In genomic region chr2:48112911-48113687, GRCh38 we compare ENCODE assay signal across 1 cellular context.
TF ChIP-seq lines count a peak whose summit lies in the region.

No MANE protein-coding gene starts in this region.

TF ChIP-seq in HepG2, 621 proteins besides CTCF, POLR2A, EP300 and RAD21 (continued from another document and continues in another):
- TF ChIP-seq ZNF280D (CRISPR knock-in tag; IDR thresholded peaks at IDR 0.05), result no peak
- TF ChIP-seq ZNF597 (CRISPR knock-in tag; IDR thresholded peaks at IDR 0.05), result no peak
- TF ChIP-seq HMG20B (CRISPR knock-in tag; conservative IDR thresholded peaks at IDR 0.05), result no peak
- no peak for TF ChIP-seq MTA3 (CRISPR knock-in tag; IDR thresholded peaks at IDR 0.05)
- TF ChIP-seq ZNF333 (CRISPR knock-in tag; IDR thresholded peaks at IDR 0.05; ENCODE audit: borderline replicate concordance), result no peak
- TF ChIP-seq ERF (CRISPR knock-in tag; IDR thresholded peaks at IDR 0.05), result 0 out of 2 replicates have a peak, but pooled peaks have one; percentile 25
- TF ChIP-seq SETDB1 (CRISPR knock-in tag; IDR thresholded peaks at IDR 0.05; ENCODE audit: borderline replicate concordance), result no peak
- no peak for TF ChIP-seq GATAD1 (CRISPR knock-in tag; IDR thresholded peaks at IDR 0.05)
- TF ChIP-seq NAIF1 (CRISPR knock-in tag; IDR thresholded peaks at IDR 0.05; ENCODE audit: borderline replicate concordance), result peak; percentile 76; the same call in 1 of the 2 replicates
- TF ChIP-seq HMGXB3 (CRISPR knock-in tag; IDR thresholded peaks at IDR 0.05; ENCODE audit: borderline replicate concordance), result no peak
- no peak for TF ChIP-seq RARG (CRISPR knock-in tag; IDR thresholded peaks at IDR 0.05; ENCODE audit: low read depth)
- TF ChIP-seq ZNF30 (CRISPR knock-in tag; IDR thresholded peaks at IDR 0.05), result no peak
- TF ChIP-seq KDM1A (CRISPR knock-in tag; IDR thresholded peaks at IDR 0.05), result no peak
- TF ChIP-seq AKNA (CRISPR knock-in tag; IDR thresholded peaks at IDR 0.05; ENCODE audit: borderline replicate concordance), result no peak
- TF ChIP-seq JARID2 (CRISPR knock-in tag; IDR thresholded peaks at IDR 0.05; ENCODE audit: insufficient replicate concordance), result no peak
- 0 out of 2 replicates have a peak, but pooled peaks have one; percentile 46 for TF ChIP-seq KMT2B (CRISPR knock-in tag; IDR thresholded peaks at IDR 0.05)
- no peak; the same call in 1 of the 2 replicates for TF ChIP-seq GATAD2A (CRISPR knock-in tag; IDR thresholded peaks at IDR 0.05)
- no peak for TF ChIP-seq KLF16 (CRISPR knock-in tag; IDR thresholded peaks at IDR 0.05)
- peak; percentile 69 for TF ChIP-seq FOXP4 (CRISPR knock-in tag; IDR thresholded peaks at IDR 0.05)
- TF ChIP-seq ZNF296 (CRISPR knock-in tag; conservative IDR thresholded peaks at IDR 0.05), result no peak
- TF ChIP-seq HOXA9 (CRISPR knock-in tag; IDR thresholded peaks at IDR 0.05; ENCODE audit: borderline replicate concordance), result no peak
- no peak for TF ChIP-seq ZFP62 (CRISPR knock-in tag; IDR thresholded peaks at IDR 0.05)
- TF ChIP-seq SMAD3 (CRISPR knock-in tag; IDR thresholded peaks at IDR 0.05), result no peak
- no peak for TF ChIP-seq SSRP1 (CRISPR knock-in tag; IDR thresholded peaks at IDR 0.05)
- TF ChIP-seq NCOA2 (CRISPR knock-in tag; IDR thresholded peaks at IDR 0.05), result no peak
- 0 out of 2 replicates have a peak, but pooled peaks have one; percentile 63 for TF ChIP-seq ZNF17 (CRISPR knock-in tag; IDR thresholded peaks at IDR 0.05)
- no peak for TF ChIP-seq ZIK1 (CRISPR knock-in tag; IDR thresholded peaks at IDR 0.05; ENCODE audit: borderline replicate concordance, low read depth)
- no peak for TF ChIP-seq CREM (IDR thresholded peaks at IDR 0.05)
- TF ChIP-seq CREM (CRISPR knock-in tag; IDR thresholded peaks at IDR 0.05), result no peak
- no peak for TF ChIP-seq SNAPC5 (CRISPR knock-in tag; IDR thresholded peaks at IDR 0.05; ENCODE audit: borderline replicate concordance)
- no peak for TF ChIP-seq ZBTB1 (CRISPR knock-in tag; IDR thresholded peaks at IDR 0.05; ENCODE audit: borderline replicate concordance)
- TF ChIP-seq SAP130 (CRISPR knock-in tag; IDR thresholded peaks at IDR 0.05; ENCODE audit: low read depth), result no peak
- no peak for TF ChIP-seq ELF1 (CRISPR knock-in tag; IDR thresholded peaks at IDR 0.05)
- TF ChIP-seq CAMTA2 (CRISPR knock-in tag; IDR thresholded peaks at IDR 0.05; ENCODE audit: borderline replicate concordance), result no peak
- TF ChIP-seq ZNF619 (CRISPR knock-in tag; IDR thresholded peaks at IDR 0.05), result no peak
- TF ChIP-seq SRSF1 (optimal IDR thresholded peaks at IDR 0.05; ENCODE audit: low read depth, low read length), result no peak
- no peak for TF ChIP-seq ZSCAN25 (CRISPR knock-in tag; IDR thresholded peaks at IDR 0.05)
- no peak for TF ChIP-seq NCOA5 (CRISPR knock-in tag; IDR thresholded peaks at IDR 0.05)
- no peak for TF ChIP-seq ZNF138 (CRISPR knock-in tag; IDR thresholded peaks at IDR 0.05; ENCODE audit: low read depth)
- no peak for TF ChIP-seq ZNF335 (CRISPR knock-in tag; IDR thresholded peaks at IDR 0.05)
- no peak for TF ChIP-seq ZNF547 (CRISPR knock-in tag; IDR thresholded peaks at IDR 0.05)
- TF ChIP-seq EZH2 (conservative IDR thresholded peaks at IDR 0.05; ENCODE audit: low read depth, low read length), result no peak
- TF ChIP-seq ZFYVE20 (CRISPR knock-in tag; IDR thresholded peaks at IDR 0.05; ENCODE audit: borderline replicate concordance, low read depth), result no peak
- no peak for TF ChIP-seq ZNF496 (CRISPR knock-in tag; IDR thresholded peaks at IDR 0.05; ENCODE audit: insufficient replicate concordance)
- TF ChIP-seq DMTF1 (CRISPR knock-in tag; IDR thresholded peaks at IDR 0.05), result 0 out of 2 replicates have a peak, but pooled peaks have one; percentile 55
- no peak for TF ChIP-seq NFYC (CRISPR knock-in tag; IDR thresholded peaks at IDR 0.05)
- no peak for TF ChIP-seq SALL2 (CRISPR knock-in tag; IDR thresholded peaks at IDR 0.05)
- TF ChIP-seq GRHL1 (CRISPR knock-in tag; conservative IDR thresholded peaks at IDR 0.05), result no peak
- peak; percentile 56; the same call in 1 of the 2 replicates for TF ChIP-seq ZNF788 (CRISPR knock-in tag; IDR thresholded peaks at IDR 0.05; ENCODE audit: borderline replicate concordance)
- TF ChIP-seq DNMT3B (CRISPR knock-in tag; conservative IDR thresholded peaks at IDR 0.05), result no peak
